Comparison of ENCODE assay signal across 1 cellular context in genomic region chr5:102794047-102794446, GRCh38.
TF ChIP-seq lines count a peak whose summit lies in the region.

No MANE protein-coding gene starts in this region.

TF ChIP-seq in H1, 55 proteins besides CTCF, POLR2A, EP300 and RAD21 (continued from another document):
- TF ChIP-seq E2F6 (IDR thresholded peaks at IDR 0.05), result no peak
